8 cellular contexts compared by ENCODE assay signal in the genomic region with DNA sequence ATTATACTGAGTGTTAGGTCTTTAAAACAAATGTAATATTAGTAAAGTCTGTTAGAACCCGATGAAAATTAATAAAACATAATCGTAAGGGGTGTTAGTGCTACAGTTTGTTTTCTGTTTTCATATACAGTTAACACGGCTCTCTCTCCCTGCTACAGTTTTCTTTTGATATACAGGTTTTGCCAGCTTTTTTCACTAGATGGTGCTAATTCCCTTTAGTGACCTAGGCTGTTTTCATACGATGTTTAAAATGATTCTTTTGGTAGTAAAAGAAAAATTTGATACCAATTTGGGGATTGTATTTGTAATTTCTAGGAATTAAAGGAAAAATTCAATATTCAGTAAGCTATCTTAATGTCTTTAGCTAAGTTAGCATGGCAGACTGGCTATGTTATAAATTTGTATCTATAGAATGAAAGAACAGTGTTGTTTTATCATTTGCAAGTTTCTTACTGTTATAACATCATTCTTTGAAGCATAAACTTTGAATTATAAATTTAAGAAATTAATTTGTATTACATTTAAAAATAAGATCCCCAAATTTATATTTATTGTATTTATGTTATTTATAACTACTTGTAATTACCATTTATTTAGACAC. TPM values are rescaled to one million over a fixed set of nuclear protein-coding genes. Genes with fewer than 3 reads are reported as not detected.
DNase-seq lines count a peak whose midpoint lies in the region; ATAC-seq and TF ChIP-seq lines count a peak whose summit lies in the region.

No MANE protein-coding gene starts in this region.

- H3K4me3 ChIP-seq in Peyer's patch: no peak overlapping the region

- no peaks in the 10 kb centered on the region for H3K27me3 ChIP-seq in Peyer's patch

- TF ChIP-seq EP300 in Ishikawa (IDR thresholded peaks at IDR 0.05; ENCODE audit: borderline replicate concordance): no peak

- no peaks in the 10 kb centered on the region for H3K9me3 ChIP-seq in Peyer's patch

- peak; percentile 93 for TF ChIP-seq RAD21 in Ishikawa (IDR thresholded peaks at IDR 0.05; ENCODE audit: low read depth)

- TF ChIP-seq POLR2A in Peyer's patch (IDR thresholded peaks at IDR 0.05): no peak

- peaks cover 4 to 7% of the 10 kb centered on the region in 2 donors for H3K4me1 Mint-ChIP-seq in effector memory CD8-positive, alpha-beta T cell (ENCODE audit: low read depth in 2 of 2)

- peak; percentile 62 for ATAC-seq in effector memory CD8-positive, alpha-beta T cell (replicated peaks)
- ATAC-seq in HG02884 (IDR thresholded peaks at IDR 0.05; ENCODE audit: unreplicated experiment): no peak

- no peaks in the 10 kb centered on the region for H3K9me3 Mint-ChIP-seq in effector memory CD8-positive, alpha-beta T cell

- TF ChIP-seq CTCF in Peyer's patch (IDR thresholded peaks at IDR 0.05): peak; percentile 29 to 86 (median 73)

- no peaks in the 10 kb centered on the region for H3K27me3 Mint-ChIP-seq in effector memory CD8-positive, alpha-beta T cell

- H3K4me1 ChIP-seq in Peyer's patch: peaks cover 0 to 4% (median 0%) of the 10 kb centered on the region in 4 donors

- H3K27ac ChIP-seq in Peyer's patch: no peak overlapping the region

- H3K27ac Mint-ChIP-seq in effector memory CD8-positive, alpha-beta T cell: peak overlapping the region; percentile 17 to 59

- no peak overlapping the region for H3K4me3 Mint-ChIP-seq in effector memory CD8-positive, alpha-beta T cell

- peaks cover 0 to 2% (median 0%) of the 10 kb centered on the region in 3 donors for H3K36me3 ChIP-seq in Peyer's patch

- peak; percentile 14 for DNase-seq in DMS53 treated with DMSO at 0.1 percent for 48 hours (lab: John Stamatoyannopoulos, UW; ENCODE audit: unreplicated experiment)
- DNase-seq in Peyer's patch: no peak
- no peak for DNase-seq in effector memory CD8-positive, alpha-beta T cell
- peak; percentile 66 for DNase-seq in middle frontal gyrus (ENCODE audit: extremely low spot score, low spot score)
- no peak for DNase-seq in NCI-H1048 (lab: John Stamatoyannopoulos, UW)
- DNase-seq in OCI-M2 (lab: John Stamatoyannopoulos, UW; ENCODE audit: unreplicated experiment): no peak

- peaks cover 6% of the 10 kb centered on the region for H3K36me3 Mint-ChIP-seq in effector memory CD8-positive, alpha-beta T cell (ENCODE audit: insufficient read depth)

TF ChIP-seq in Ishikawa, 13 proteins besides CTCF, POLR2A, EP300 and RAD21:
- TF ChIP-seq, protein P1, sequence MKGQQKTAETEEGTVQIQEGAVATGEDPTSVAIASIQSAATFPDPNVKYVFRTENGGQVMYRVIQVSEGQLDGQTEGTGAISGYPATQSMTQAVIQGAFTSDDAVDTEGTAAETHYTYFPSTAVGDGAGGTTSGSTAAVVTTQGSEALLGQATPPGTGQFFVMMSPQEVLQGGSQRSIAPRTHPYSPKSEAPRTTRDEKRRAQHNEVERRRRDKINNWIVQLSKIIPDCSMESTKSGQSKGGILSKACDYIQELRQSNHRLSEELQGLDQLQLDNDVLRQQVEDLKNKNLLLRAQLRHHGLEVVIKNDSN (IDR thresholded peaks at IDR 0.05): no peak
- TF ChIP-seq CREB1 (IDR thresholded peaks at IDR 0.05; ENCODE audit: low read depth) (no peak), EGR1 (IDR thresholded peaks at IDR 0.05) (no peak), FOXM1 (IDR thresholded peaks at IDR 0.05; ENCODE audit: borderline replicate concordance, low read depth) (no peak), YY1 (IDR thresholded peaks at IDR 0.05; ENCODE audit: low read depth) (no peak), TCF12 (IDR thresholded peaks at IDR 0.05; ENCODE audit: low read depth) (no peak), TAF1 (IDR thresholded peaks at IDR 0.05; ENCODE audit: low read depth) (no peak)
- TF ChIP-seq, protein P2, sequence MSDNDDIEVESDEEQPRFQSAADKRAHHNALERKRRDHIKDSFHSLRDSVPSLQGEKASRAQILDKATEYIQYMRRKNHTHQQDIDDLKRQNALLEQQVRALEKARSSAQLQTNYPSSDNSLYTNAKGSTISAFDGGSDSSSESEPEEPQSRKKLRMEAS (IDR thresholded peaks at IDR 0.05): no peak
- TF ChIP-seq, protein P3, sequence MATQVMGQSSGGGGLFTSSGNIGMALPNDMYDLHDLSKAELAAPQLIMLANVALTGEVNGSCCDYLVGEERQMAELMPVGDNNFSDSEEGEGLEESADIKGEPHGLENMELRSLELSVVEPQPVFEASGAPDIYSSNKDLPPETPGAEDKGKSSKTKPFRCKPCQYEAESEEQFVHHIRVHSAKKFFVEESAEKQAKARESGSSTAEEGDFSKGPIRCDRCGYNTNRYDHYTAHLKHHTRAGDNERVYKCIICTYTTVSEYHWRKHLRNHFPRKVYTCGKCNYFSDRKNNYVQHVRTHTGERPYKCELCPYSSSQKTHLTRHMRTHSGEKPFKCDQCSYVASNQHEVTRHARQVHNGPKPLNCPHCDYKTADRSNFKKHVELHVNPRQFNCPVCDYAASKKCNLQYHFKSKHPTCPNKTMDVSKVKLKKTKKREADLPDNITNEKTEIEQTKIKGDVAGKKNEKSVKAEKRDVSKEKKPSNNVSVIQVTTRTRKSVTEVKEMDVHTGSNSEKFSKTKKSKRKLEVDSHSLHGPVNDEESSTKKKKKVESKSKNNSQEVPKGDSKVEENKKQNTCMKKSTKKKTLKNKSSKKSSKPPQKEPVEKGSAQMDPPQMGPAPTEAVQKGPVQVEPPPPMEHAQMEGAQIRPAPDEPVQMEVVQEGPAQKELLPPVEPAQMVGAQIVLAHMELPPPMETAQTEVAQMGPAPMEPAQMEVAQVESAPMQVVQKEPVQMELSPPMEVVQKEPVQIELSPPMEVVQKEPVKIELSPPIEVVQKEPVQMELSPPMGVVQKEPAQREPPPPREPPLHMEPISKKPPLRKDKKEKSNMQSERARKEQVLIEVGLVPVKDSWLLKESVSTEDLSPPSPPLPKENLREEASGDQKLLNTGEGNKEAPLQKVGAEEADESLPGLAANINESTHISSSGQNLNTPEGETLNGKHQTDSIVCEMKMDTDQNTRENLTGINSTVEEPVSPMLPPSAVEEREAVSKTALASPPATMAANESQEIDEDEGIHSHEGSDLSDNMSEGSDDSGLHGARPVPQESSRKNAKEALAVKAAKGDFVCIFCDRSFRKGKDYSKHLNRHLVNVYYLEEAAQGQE (IDR thresholded peaks at IDR 0.05; ENCODE audit: low read depth): no peak

RNA-seq across cellular contexts. Expression of a gene that starts 11.5 kb away (rescaled TPM):
- 1 to 10 TPM; 3.3 to 4.8 (median 3.9) TPM for total RNA-seq in Peyer's patch

Comparison
In these comparisons a context has a peak if more than half of its experiments do, and no peak if none do; other contexts are left out.
1. DNase-seq: peak in DMS53 treated with DMSO at 0.1 percent for 48 hours (single experiment) and middle frontal gyrus (single experiment); none in Peyer's patch (0 of 3), effector memory CD8-positive, alpha-beta T cell (0 of 3), NCI-H1048 (single experiment) and OCI-M2 (single experiment).